35 cellular contexts compared by ENCODE assay signal in genomic region chr4:8235686-8236085, GRCh38. TPM values are rescaled to one million over a fixed set of nuclear protein-coding genes. Genes with fewer than 3 reads are reported as not detected.
"Had no signal": no experiment of that assay in that cellular context is flagged by ENCODE, and none has a peak within 500 bp of the region (broad histone marks: within the 10 kb centered on the region; RNA-seq: fewer than 3 reads in every experiment).

No MANE protein-coding gene starts in this region.

- H3K27me3 Mint-ChIP-seq: activated CD4-positive, alpha-beta memory T cell treated with anti-CD3 and anti-CD28 coated beads, Interleukin-2, amount 10 ng/mL, durations not matched to agents 7 days and 5 days; activated T-helper 17 cell treated with anti-CD3 and anti-CD28 coated beads, Interleukin-2, amount 50 U/mL, for 72 hours had no signal

- H3K27ac Mint-ChIP-seq: activated CD4-positive, alpha-beta memory T cell treated with anti-CD3 and anti-CD28 coated beads, Interleukin-2, amount 10 ng/mL, durations not matched to agents 7 days and 5 days; activated T-cell treated with anti-CD3 and anti-CD28 coated beads, Interleukin-2, amount 50 U/mL, for 72 hours; activated T-helper 17 cell treated with anti-CD3 and anti-CD28 coated beads, Interleukin-2, amount 50 U/mL, for 72 hours had no signal

- H3K4me1 ChIP-seq: adrenal gland, body of pancreas, breast epithelium had no signal

- DNase-seq: activated CD4-positive, alpha-beta memory T cell treated with anti-CD3 and anti-CD28 coated beads, Interleukin-2, amount 10 ng/mL, durations not matched to agents 7 days and 5 days; activated CD4-positive, alpha-beta T cell treated with anti-CD3 and anti-CD28 coated beads for 1 hour; activated CD4-positive, alpha-beta T cell treated with anti-CD3 and anti-CD28 coated beads for 48 hours; activated CD4-positive, CD25-positive, alpha-beta regulatory T cell; activated CD8-positive, alpha-beta memory T cell treated with anti-CD3 and anti-CD28 coated beads for 24 hours; activated effector memory CD4-positive, alpha-beta T cell treated with anti-CD3 and anti-CD28 coated beads, Interleukin-2, amount 50 U/mL, for 16 hours; activated naive CD4-positive, alpha-beta T cell; activated naive CD4-positive, alpha-beta T cell treated with anti-CD3 and anti-CD28 coated beads, Interleukin-2, amount 50 U/mL, for 16 hours; activated T-cell treated with anti-CD3 and anti-CD28 coated beads, Interleukin-2, amount 50 U/mL, for 1 hour; activated T-cell treated with anti-CD3 and anti-CD28 coated beads, Interleukin-2, amount 50 U/mL, for 72 hours; adrenal gland; body of pancreas; Karpas-422; NCI-H1048; NCI-H1436; NCI-H1694; NCI-H1930; NCI-H2081 treated with DMSO at 0.1 percent for 48 hours; NCI-H226; NCI-H524 treated with DMSO at 0.1 percent for 48 hours; PC-3; SIG-M5; SW 1271; T-helper 1 cell; T-helper 2 cell; T1000; WERI-Rb-1 had no signal

- H3K27me3 ChIP-seq: adrenal gland, body of pancreas, breast epithelium, Peyer's patch had no signal

- H3K36me3 ChIP-seq: breast epithelium had no signal

- H3K4me3 Mint-ChIP-seq: activated CD4-positive, alpha-beta memory T cell treated with anti-CD3 and anti-CD28 coated beads, Interleukin-2, amount 10 ng/mL, durations not matched to agents 7 days and 5 days; activated T-cell treated with anti-CD3 and anti-CD28 coated beads, Interleukin-2, amount 50 U/mL, for 72 hours; activated T-helper 17 cell treated with anti-CD3 and anti-CD28 coated beads, Interleukin-2, amount 50 U/mL, for 72 hours had no signal

- H3K27ac ChIP-seq: adrenal gland, body of pancreas, breast epithelium, Peyer's patch, WERI-Rb-1 had no signal

- H3K9me3 ChIP-seq: adrenal gland, body of pancreas, breast epithelium, Peyer's patch had no signal

- H3K4me1 Mint-ChIP-seq: activated CD4-positive, alpha-beta memory T cell treated with anti-CD3 and anti-CD28 coated beads, Interleukin-2, amount 10 ng/mL, durations not matched to agents 7 days and 5 days had no signal

- H3K4me3 ChIP-seq: adrenal gland, body of pancreas, breast epithelium, K562, Peyer's patch had no signal

- ATAC-seq: activated T-cell treated with anti-CD3 and anti-CD28 coated beads, Interleukin-2, amount 50 U/mL, for 72 hours; activated T-helper 17 cell treated with anti-CD3 and anti-CD28 coated beads, Interleukin-2, amount 50 U/mL, for 72 hours; body of pancreas; PC-3; Right ventricle myocardium inferior had no signal

- H3K9me3 Mint-ChIP-seq: activated CD4-positive, alpha-beta memory T cell treated with anti-CD3 and anti-CD28 coated beads, Interleukin-2, amount 10 ng/mL, durations not matched to agents 7 days and 5 days; activated T-cell treated with anti-CD3 and anti-CD28 coated beads, Interleukin-2, amount 50 U/mL, for 72 hours; activated T-helper 17 cell treated with anti-CD3 and anti-CD28 coated beads, Interleukin-2, amount 50 U/mL, for 72 hours had no signal

RNA-seq across cellular contexts. Expression of gene HTRA3, which starts 33.9 kb away (rescaled TPM):
- total RNA-seq: activated CD4-positive, alpha-beta memory T cell treated with anti-CD3 and anti-CD28 coated beads, Interleukin-2, amount 10 ng/mL, durations not matched to agents 7 days and 5 days; activated T-cell treated with anti-CD3 and anti-CD28 coated beads, Interleukin-2, amount 50 U/mL, for 72 hours; activated T-helper 17 cell treated with anti-CD3 and anti-CD28 coated beads, Interleukin-2, amount 50 U/mL, for 72 hours; K562; MCF 10A; NCI-H460; SK-MEL-5 had no signal
